In the genomic region with DNA sequence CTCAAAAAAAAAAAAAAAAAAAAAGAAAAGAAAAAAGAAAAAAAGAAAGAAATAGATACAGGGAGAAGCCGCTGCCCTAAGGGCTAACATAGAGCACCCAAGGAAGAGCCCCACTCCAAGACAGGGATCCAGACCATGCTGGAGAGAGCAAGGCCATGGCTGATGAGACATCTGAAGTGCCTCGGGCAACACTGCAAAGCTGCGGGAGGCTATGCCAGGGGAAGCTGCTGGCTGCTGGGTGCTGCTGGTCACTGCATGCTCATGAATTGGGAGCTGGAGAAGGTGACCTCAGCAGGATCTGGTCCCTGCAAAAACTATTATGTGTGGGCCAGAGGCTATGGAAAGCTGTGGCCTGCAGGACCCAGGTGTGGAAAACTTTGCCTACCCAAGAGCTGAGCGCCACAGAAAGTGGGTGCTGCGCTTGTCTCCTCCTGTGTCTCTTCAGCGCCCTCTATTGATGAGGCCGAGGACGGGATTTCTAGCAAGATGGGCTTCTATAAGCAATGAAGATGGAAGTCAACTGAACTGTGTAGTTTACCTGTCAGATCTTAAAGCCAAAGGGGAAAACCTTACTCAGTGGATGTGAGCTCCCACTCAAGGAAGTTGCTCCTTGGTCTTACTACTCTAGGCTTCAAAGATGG, we compare ENCODE assay signal across 8 cellular contexts. TPM values are rescaled to one million over a fixed set of nuclear protein-coding genes. Genes with fewer than 3 reads are reported as not detected.
A peak's percentile ranks its signal among the peaks of the same experiment; 100 is the strongest.
DNase-seq lines count a peak whose midpoint lies in the region; ATAC-seq and TF ChIP-seq lines count a peak whose summit lies in the region.

No MANE protein-coding gene starts in this region.

- no peaks in the 10 kb centered on the region for H3K36me3 ChIP-seq in fibroblast of lung (ENCODE audit: control insufficient read depth, insufficient read depth, low read length)
- no peaks in the 10 kb centered on the region for H3K36me3 ChIP-seq in transverse colon

- in situ Hi-C loops in transverse colon (cut with MboI; ENCODE audit: low pct_ligation_motif_present in 1 of 4, low pct_unique_long_range_greater_than_20kb in 1 of 4, low sequenced_read_pairs in 3 of 4) = loop anchor here in 1 of 4 donors (10.0 kb wide), 1 partner anchor 84 kb away; no protein-coding TSS in a partner anchor

- no peak for TF ChIP-seq POLR2A in transverse colon (IDR thresholded peaks at IDR 0.05)

- H3K27me3 ChIP-seq in fibroblast of lung (ENCODE audit: control insufficient read depth, insufficient read depth, low read length) = no peaks in the 10 kb centered on the region
- H3K27me3 ChIP-seq in transverse colon = peaks cover 27% of the 10 kb centered on the region

- no peak overlapping the region for H3K4me3 ChIP-seq in fibroblast of lung (replicated peaks in 1 of 4; ENCODE audit: control extremely low read depth in 1 of 4, insufficient read depth in 1 of 4, low read depth in 3 of 4, low read length in 4 of 4)
- H3K4me3 ChIP-seq in transverse colon = no peak overlapping the region

- no peak overlapping the region for H3K4me2 ChIP-seq in fibroblast of lung (ENCODE audit: extremely low read depth, insufficient read depth, low read length)

- intact Hi-C loops in Calu3 (cut with micrococcal nuclease; ENCODE audit: unreplicated experiment) (loop anchor here (2.0 kb wide), 1 partner anchor 78 kb away; no protein-coding TSS in a partner anchor), transverse colon (cut with DNase I; ENCODE audit: low total_unique reads) (no loop called here)

- no peak for TF ChIP-seq EP300 in Ishikawa (IDR thresholded peaks at IDR 0.05; ENCODE audit: borderline replicate concordance)
- no peak for TF ChIP-seq EP300 in transverse colon (IDR thresholded peaks at IDR 0.05; ENCODE audit: low read depth)

- peaks cover 8% of the 10 kb centered on the region for H3K4me1 Mint-ChIP-seq in Calu3 (ENCODE audit: low read depth, unreplicated experiment)
- peaks cover 4% of the 10 kb centered on the region for H3K4me1 Mint-ChIP-seq in osteocyte (ENCODE audit: unreplicated experiment)

- no peak overlapping the region for H2AFZ ChIP-seq in fibroblast of lung (ENCODE audit: low read length)

- H3K27me3 Mint-ChIP-seq in Calu3 (ENCODE audit: unreplicated experiment) = peaks cover 21% of the 10 kb centered on the region
- peaks cover 12% of the 10 kb centered on the region for H3K27me3 Mint-ChIP-seq in osteocyte (ENCODE audit: unreplicated experiment)

- DNase-seq in Calu3 (peak; percentile 80), OCI-M1 (lab: John Stamatoyannopoulos, UW) (peak; percentile 86), activated T-cell treated with anti-CD3 and anti-CD28 coated beads for 4 hours (peak; percentile 62), fibroblast of lung (ENCODE audit: low read depth in 2 of 2) (peak; percentile 56 to 77), osteocyte (ENCODE audit: extremely low spot score, unreplicated experiment) (no peak), transverse colon (peak; percentile 83)

- TF ChIP-seq RAD21 in Ishikawa (IDR thresholded peaks at IDR 0.05; ENCODE audit: low read depth) = peak; percentile 79

- H3K9me3 Mint-ChIP-seq in Calu3 (ENCODE audit: low read depth, unreplicated experiment) (no peaks in the 10 kb centered on the region), osteocyte (ENCODE audit: unreplicated experiment) (no peaks in the 10 kb centered on the region)

- WGBS in transverse colon (ENCODE audit: low coverage in 1 of 2), 2 donors = 31 to 63% methylated on average over 2 to 8 of the region's 8 CpGs

- H3K36me3 Mint-ChIP-seq in Calu3 (ENCODE audit: insufficient read depth, unreplicated experiment) (no peaks in the 10 kb centered on the region), osteocyte (ENCODE audit: unreplicated experiment) (no peaks in the 10 kb centered on the region)

- BruUV-seq in Calu3 (replicated peaks; lab: Mats Ljungman, UMichigan) = no TSS peak

- H3K4me1 ChIP-seq in fibroblast of lung (ENCODE audit: control insufficient read depth, extremely low read depth, insufficient read depth, low read length) (peaks cover 2% of the 10 kb centered on the region), transverse colon (peaks cover 0 to 12% (median 0%) of the 10 kb centered on the region in 4 donors)

- CTCF ChIA-PET in Calu3 (lab: Charles Lee) = interaction anchor here (0.5 to 1.7 kb wide), 8 partner anchors 9 to 290 kb away, joined by 3 to 23 read pairs (median 3); partner anchors contain the start of genes PELI3 and RIN1

- H3K79me2 ChIP-seq in fibroblast of lung (ENCODE audit: control insufficient read depth, insufficient read depth, low read length) = no peaks in the 10 kb centered on the region

- H3K9ac ChIP-seq in fibroblast of lung (ENCODE audit: insufficient read depth, low read length) = no peak overlapping the region

- ATAC-seq in HG03045 (IDR thresholded peaks at IDR 0.05; ENCODE audit: unreplicated experiment) = no peak

- TF ChIP-seq CTCF in Calu3 (IDR thresholded peaks at IDR 0.05; ENCODE audit: unreplicated experiment) (peak; percentile 66), fibroblast of lung (conservative IDR thresholded peaks at IDR 0.05 in 1 of 2, IDR thresholded peaks at IDR 0.05 in 1 of 2; ENCODE audit: low read depth in 1 of 2, low read length in 2 of 2) (peak; percentile 87 to 91), osteocyte (IDR thresholded peaks at IDR 0.05) (peak; percentile 79), transverse colon (IDR thresholded peaks at IDR 0.05) (peak; percentile 66 to 79 (median 67))

- H3K27ac Mint-ChIP-seq in Calu3 (ENCODE audit: unreplicated experiment) (no peak overlapping the region), osteocyte (ENCODE audit: unreplicated experiment) (no peak overlapping the region)

- no peak overlapping the region for H3K27ac ChIP-seq in fibroblast of lung (ENCODE audit: insufficient read depth, low read length)
- no peak overlapping the region for H3K27ac ChIP-seq in transverse colon

- no peaks in the 10 kb centered on the region for H4K20me1 ChIP-seq in fibroblast of lung (ENCODE audit: control insufficient read depth, extremely low read depth, insufficient read depth, low read length)

- H3K9me3 ChIP-seq in fibroblast of lung (ENCODE audit: control insufficient read depth, insufficient read depth, low read depth, low read length) = no peaks in the 10 kb centered on the region
- no peaks in the 10 kb centered on the region for H3K9me3 ChIP-seq in transverse colon

- no peak overlapping the region for H3K4me3 Mint-ChIP-seq in Calu3 (ENCODE audit: low read depth, unreplicated experiment)
- no peak overlapping the region for H3K4me3 Mint-ChIP-seq in osteocyte (ENCODE audit: unreplicated experiment)

RNA-seq across cellular contexts. Expression of gene SLC29A2, which starts 17.3 kb away (rescaled TPM):
- total RNA-seq in Calu3 (2022) (37.7 and 40.4 TPM in 2 replicates), fibroblast of lung (under 0.01 and 0.17 TPM in 2 replicates), osteocyte (2.0 and 3.6 TPM in 2 replicates), transverse colon (10 to 100 TPM in 3 of 4 donors, 1 to 10 TPM in 1; 7.5 to 32.4 (median 14.4) TPM)
- polyA plus RNA-seq in fibroblast of lung = 0.15 and 1.7 TPM in 2 replicates
- polyA plus RNA-seq in fibroblast of lung (2012) = 0.43 and 3.1 TPM in 2 replicates
- 0.11 and 6.4 TPM in 2 replicates for polyA minus RNA-seq in fibroblast of lung (ENCODE audit: low replicate concordance)

RNA-seq across cellular contexts. Expression of gene NPAS4, which starts 32.0 kb away (rescaled TPM):
- total RNA-seq in Calu3 (2022) = not detected in 2 replicates
- total RNA-seq in fibroblast of lung = not detected in 2 replicates
- polyA plus RNA-seq in fibroblast of lung = 0.08 and 0.16 TPM in 2 replicates
- polyA plus RNA-seq in fibroblast of lung (2012) = 0.14 TPM in 1 of 2 replicates, not detected in the other
- not detected in 2 replicates for polyA minus RNA-seq in fibroblast of lung (ENCODE audit: low replicate concordance)
- total RNA-seq in osteocyte = 0.11 and 0.18 TPM in 2 replicates
- under 1 TPM in 1 of 4 donors, not detected in 3; 0.16 TPM for total RNA-seq in transverse colon

RNA-seq across cellular contexts. Expression of gene B4GAT1, which starts 41.4 kb away (rescaled TPM):
- 11.8 and 12.2 TPM in 2 replicates for total RNA-seq in Calu3 (2022)
- 34.7 and 48.9 TPM in 2 replicates for total RNA-seq in fibroblast of lung
- polyA plus RNA-seq in fibroblast of lung = 13.1 and 15.7 TPM in 2 replicates
- 20.9 and 28.3 TPM in 2 replicates for polyA plus RNA-seq in fibroblast of lung (2012)
- polyA minus RNA-seq in fibroblast of lung (ENCODE audit: low replicate concordance) = 3.9 and 4.4 TPM in 2 replicates
- 31.0 and 32.7 TPM in 2 replicates for total RNA-seq in osteocyte
- 10 to 100 TPM; 21.8 to 31.8 (median 23.6) TPM for total RNA-seq in transverse colon

RNA-seq across cellular contexts. Expression of gene BRMS1, which starts 44.0 kb away (rescaled TPM):
- 48.1 and 51.0 TPM in 2 replicates for total RNA-seq in Calu3 (2022)
- 43.9 and 50.6 TPM in 2 replicates for total RNA-seq in fibroblast of lung
- 25.7 and 41.6 TPM in 2 replicates for polyA plus RNA-seq in fibroblast of lung
- 32.5 and 59.6 TPM in 2 replicates for polyA plus RNA-seq in fibroblast of lung (2012)
- 9.5 and 19.5 TPM in 2 replicates for polyA minus RNA-seq in fibroblast of lung (ENCODE audit: low replicate concordance)
- total RNA-seq in osteocyte = 32.3 and 33.4 TPM in 2 replicates
- 100 to 1,000 TPM in 1 of 4 donors, 10 to 100 TPM in 3; 34.0 to 178 (median 63.1) TPM for total RNA-seq in transverse colon

RNA-seq across cellular contexts. Expression of gene MRPL11, which starts 49.8 kb away (rescaled TPM):
- total RNA-seq in Calu3 (2022) (76.1 and 79.6 TPM in 2 replicates), fibroblast of lung (32.7 and 39.3 TPM in 2 replicates), osteocyte (42.1 and 45.4 TPM in 2 replicates), transverse colon (100 to 1,000 TPM in 1 of 4 donors, 10 to 100 TPM in 3; 39.6 to 127 (median 43.5) TPM)
- polyA plus RNA-seq in fibroblast of lung = 35.7 and 55.9 TPM in 2 replicates
- polyA plus RNA-seq in fibroblast of lung (2012) = 49.3 and 82.5 TPM in 2 replicates
- polyA minus RNA-seq in fibroblast of lung (ENCODE audit: low replicate concordance) = 44.4 and 96.5 TPM in 2 replicates
